Comparison of ENCODE assay signal across 11 cellular contexts in the genomic region with DNA sequence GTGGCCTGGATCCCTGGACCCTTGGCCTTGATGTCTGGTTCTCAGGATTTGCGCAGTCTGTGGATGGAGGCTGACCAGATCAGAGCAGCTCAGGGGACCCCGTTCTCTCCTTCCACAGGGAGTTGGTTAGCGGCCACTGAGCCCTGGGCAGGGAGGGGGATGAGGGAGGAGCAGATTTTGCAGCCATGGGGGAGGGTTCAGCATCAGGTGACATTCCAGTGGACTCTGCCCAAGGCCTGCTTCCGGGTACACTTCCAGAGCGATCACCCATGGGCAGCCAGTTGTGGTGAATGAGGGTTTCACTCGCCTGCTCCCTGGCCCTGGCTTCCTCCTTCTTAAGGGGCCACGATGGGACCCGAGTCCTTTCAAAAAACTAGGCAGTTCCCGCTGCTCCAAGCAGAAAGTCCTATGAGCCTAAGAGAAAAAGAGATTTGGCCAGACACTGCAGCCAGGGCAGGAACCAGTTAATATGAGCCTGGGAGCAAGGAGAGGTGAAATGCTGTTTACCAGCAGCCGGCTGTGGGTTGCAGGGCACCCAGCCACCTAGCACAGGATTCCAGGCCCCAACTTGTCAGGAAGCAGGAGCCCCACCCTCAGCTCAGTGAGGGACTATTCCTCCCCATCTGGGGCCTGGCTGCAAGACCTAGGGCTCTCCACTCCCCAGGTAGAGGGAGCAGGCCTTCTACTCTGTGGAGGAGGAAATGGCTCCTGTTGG. TPM values are rescaled to one million over a fixed set of nuclear protein-coding genes. Genes with fewer than 3 reads are reported as not detected.
DNase-seq lines count a peak whose midpoint lies in the region; ATAC-seq, FAIRE-seq and TF ChIP-seq lines count a peak whose summit lies in the region.
"Had no signal": no experiment of that assay in that cellular context is flagged by ENCODE, and none has a peak within 500 bp of the region (broad histone marks: within the 10 kb centered on the region; RNA-seq: fewer than 3 reads in every experiment).

No MANE protein-coding gene starts in this region.

- H3K36me3 ChIP-seq in H1 (ENCODE audit: control insufficient read depth in 2 of 4, insufficient read depth in 4 of 4, low read length in 3 of 4) (no peaks in the 10 kb centered on the region), lung (ENCODE audit: control insufficient read depth in 2 of 2, insufficient read depth in 2 of 2, low read length in 2 of 2) (no peaks in the 10 kb centered on the region), upper lobe of left lung (no peaks in the 10 kb centered on the region)

- TF ChIP-seq POLR2A in H1 (IDR thresholded peaks at IDR 0.05; ENCODE audit: control extremely low read depth in 1 of 2, low read depth in 2 of 2, low read length in 2 of 2) (no peak), upper lobe of left lung (IDR thresholded peaks at IDR 0.05) (peak in 1 of 4 donors; percentile 52)

- H3K23ac ChIP-seq in H1 (ENCODE audit: insufficient read length): no peak overlapping the region

- H3K4me2 ChIP-seq in H1 (ENCODE audit: insufficient read depth in 1 of 2, low read depth in 2 of 2, low read length in 2 of 2): peak overlapping the region in 1 of 2 experiments; percentile 7; a peak in 1 of 4 replicates

- DNase-seq in HuH-7.5 (ENCODE audit: low spot score) (peak; percentile 84), H1 (ENCODE audit: low read depth in 1 of 2, low spot score in 2 of 2) (no peak), lung (ENCODE audit: low spot score) (peak; percentile 59), upper lobe of left lung (peak in 1 of 2 donors; percentile 75), RCC 7860 (ENCODE audit: low spot score) (no peak)
- DNase-seq in activated T-cell treated with anti-CD3 and anti-CD28 coated beads, Interleukin-2, amount 50 U/mL, for 4 hours: no peak
- DNase-seq: activated gamma-delta T cell treated with Interleukin-2 at 50 U/mL for 16 hours; effector memory CD4-positive, alpha-beta T cell; NCI-H1417 treated with DMSO at 0.1 percent for 48 hours had no signal

- FAIRE-seq in H1 (lab: Jason Lieb, UNC) (no peak), RCC 7860 (lab: Jason Lieb, UNC) (no peak)

- WGBS in H1 (ENCODE audit: extremely low coverage in 1 of 2, insufficient coverage in 1 of 2, insufficient read length in 1 of 2, insufficient replicate concordance in 2 of 2, low coverage in 1 of 2, low lambda C conversion rate in 2 of 2, missing lambda C conversion rate in 1 of 2), 2 experiments: 69% methylated on average over 10 of the region's 10 CpGs; no CpG with 5 or more reads in 1 of the 2 experiments
- 62 to 72% methylated on average over 10 of the region's 10 CpGs for WGBS in lung, 2 donors
- 61 to 77% methylated on average over 3 to 10 of the region's 10 CpGs for WGBS in upper lobe of left lung, 2 donors

- H3K4me3 Mint-ChIP-seq in activated T-cell treated with anti-CD3 and anti-CD28 coated beads, Interleukin-2, amount 50 U/mL, for 4 hours: no peak overlapping the region

- H3K9ac ChIP-seq in H1 (replicated peaks in 1 of 4; ENCODE audit: extremely low read depth in 1 of 4, low read depth in 3 of 4, low read length in 3 of 4): no peak overlapping the region

- H2BK15ac ChIP-seq in H1 (ENCODE audit: low read length): peak overlapping the region; percentile 92; the same call in 1 of the 2 replicates

- peaks cover 20% of the 10 kb centered on the region for H3K23me2 ChIP-seq in H1 (ENCODE audit: low read depth, low read length)

- H4K91ac ChIP-seq in H1 (replicated peaks; ENCODE audit: insufficient read length, low read length): peak overlapping the region; percentile 80

- no peak for TF ChIP-seq EP300 in H1 (IDR thresholded peaks at IDR 0.05; ENCODE audit: borderline replicate concordance in 1 of 2, low read depth in 2 of 2, low read length in 2 of 2)
- TF ChIP-seq EP300 in upper lobe of left lung (IDR thresholded peaks at IDR 0.05): no peak

- H2BK20ac ChIP-seq in H1 (ENCODE audit: low read length): 0 out of 2 replicates have a peak overlapping the region, but pooled peaks have one; percentile 32

- ATAC-seq in lung (ENCODE audit: insufficient read depth, low FRiP score) (no peak), upper lobe of left lung (ENCODE audit: low FRiP score in 2 of 2) (no peak), HG02852 (IDR thresholded peaks at IDR 0.05; ENCODE audit: unreplicated experiment) (no peak), HG03175 (IDR thresholded peaks at IDR 0.05; ENCODE audit: unreplicated experiment) (no peak)
- ATAC-seq in activated T-cell treated with anti-CD3 and anti-CD28 coated beads, Interleukin-2, amount 50 U/mL, for 4 hours: no peak

- CTCF ChIA-PET in H1 (lab: Charles Lee; ENCODE audit: partially characterized antibody): interaction anchor here (1.2 kb wide), 1 partner anchor 38 kb away, joined by 3 read pairs; no protein-coding TSS in a partner anchor

- no peak overlapping the region for H2BK120ac ChIP-seq in H1 (replicated peaks; ENCODE audit: low read depth, low read length)

- H3K4me1 ChIP-seq in H1 (replicated peaks in 1 of 4; ENCODE audit: control insufficient read depth in 3 of 4, insufficient read depth in 4 of 4, low read length in 3 of 4): peaks cover 5 to 31% (median 23%) of the 10 kb centered on the region in 4 experiments
- peaks cover 6 to 21% of the 10 kb centered on the region in 2 donors for H3K4me1 ChIP-seq in lung (ENCODE audit: control insufficient read depth in 2 of 2, insufficient read depth in 2 of 2, low read length in 2 of 2)
- H3K4me1 ChIP-seq in upper lobe of left lung: peaks cover 15 to 43% (median 32%) of the 10 kb centered on the region in 4 donors

- H2BK12ac ChIP-seq in H1 (ENCODE audit: low read depth, low read length): peak overlapping the region; percentile 92; the same call in 1 of the 2 replicates

- peak overlapping the region; percentile 60; the same call in 1 of the 2 replicates for H2AK5ac ChIP-seq in H1 (ENCODE audit: low read depth, low read length)

- H3K79me2 ChIP-seq in H1 (ENCODE audit: control insufficient read depth in 1 of 2, insufficient read depth in 2 of 2, low read length in 2 of 2): no peaks in the 10 kb centered on the region

- no peak overlapping the region for H3K4me3 ChIP-seq in H1 (ENCODE audit: extremely low read depth in 1 of 4, insufficient read depth in 2 of 4, low read depth in 3 of 4, low read length in 4 of 4)
- H3K4me3 ChIP-seq in lung: no peak overlapping the region
- no peak overlapping the region for H3K4me3 ChIP-seq in upper lobe of left lung

- H4K8ac ChIP-seq in H1 (ENCODE audit: extremely low read depth, insufficient read depth, low read length): peak overlapping the region; percentile 72

- no peak overlapping the region for H3K56ac ChIP-seq in H1 (replicated peaks; ENCODE audit: insufficient read length, low read depth, low read length)

- H3K4ac ChIP-seq in H1 (replicated peaks; ENCODE audit: insufficient read length, low read depth, low read length): peak overlapping the region; percentile 54

- no peak overlapping the region for H3K14ac ChIP-seq in H1 (ENCODE audit: insufficient read length)

- H4K5ac ChIP-seq in H1 (ENCODE audit: insufficient read length, low read depth, low read length): peak overlapping the region; percentile 22

- H3K9me3 ChIP-seq in H1 (ENCODE audit: insufficient read depth in 2 of 2, low read depth in 1 of 2, low read length in 1 of 2) (no peaks in the 10 kb centered on the region), lung (ENCODE audit: control insufficient read depth in 2 of 2, insufficient read depth in 1 of 2, low read length in 1 of 2) (peaks cover 0 to 3% of the 10 kb centered on the region in 2 donors), upper lobe of left lung (no peaks in the 10 kb centered on the region)

- H3K18ac ChIP-seq in H1 (ENCODE audit: extremely low read depth, low read length): peak overlapping the region; percentile 83; the same call in 1 of the 2 replicates

- TF ChIP-seq CTCF in H1 (IDR thresholded peaks at IDR 0.05; ENCODE audit: control extremely low read depth in 1 of 3, insufficient read depth in 1 of 3, low read depth in 1 of 3, low read length in 3 of 3) (no peak), lung (IDR thresholded peaks at IDR 0.05; ENCODE audit: control extremely low read depth, extremely low read depth) (no peak), upper lobe of left lung (IDR thresholded peaks at IDR 0.05) (no peak)

- POLR2A ChIA-PET in H1 (lab: Charles Lee; ENCODE audit: partially characterized antibody): interaction anchor here (1.3 kb wide), 1 partner anchor 21 kb away, joined by 3 read pairs; no protein-coding TSS in a partner anchor

- peaks cover 55% of the 10 kb centered on the region for H3K27me3 Mint-ChIP-seq in activated T-cell treated with anti-CD3 and anti-CD28 coated beads, Interleukin-2, amount 50 U/mL, for 4 hours (ENCODE audit: low read depth)

- H3K27ac ChIP-seq in H1 (ENCODE audit: low read depth, low read length) (no peak overlapping the region), lung (ENCODE audit: low read depth in 1 of 2, low read length in 1 of 2) (peak overlapping the region; percentile 28 to 91), upper lobe of left lung (peak overlapping the region; percentile 50 to 81 (median 64))

- H2AFZ ChIP-seq in H1 (ENCODE audit: low read length): peak overlapping the region; percentile 9; the same call in 1 of the 2 replicates

- peaks cover 0 to 14% (median 8%) of the 10 kb centered on the region in 4 experiments; a peak in 5 of 7 replicates for H3K27me3 ChIP-seq in H1 (replicated peaks in 1 of 4; ENCODE audit: control insufficient read depth in 3 of 4, extremely low read depth in 1 of 4, insufficient read depth in 3 of 4, low read length in 3 of 4)
- H3K27me3 ChIP-seq in lung (ENCODE audit: control insufficient read depth, insufficient read depth): no peaks in the 10 kb centered on the region
- H3K27me3 ChIP-seq in upper lobe of left lung: peaks cover 0 to 18% (median 7%) of the 10 kb centered on the region in 4 donors

- H2BK5ac ChIP-seq in H1 (ENCODE audit: low read depth, low read length): peak overlapping the region; percentile 15; the same call in 1 of the 2 replicates

- H3K4me1 Mint-ChIP-seq in activated T-cell treated with anti-CD3 and anti-CD28 coated beads, Interleukin-2, amount 50 U/mL, for 4 hours (ENCODE audit: low read depth): peaks cover 16% of the 10 kb centered on the region

- H3K9me3 Mint-ChIP-seq in activated T-cell treated with anti-CD3 and anti-CD28 coated beads, Interleukin-2, amount 50 U/mL, for 4 hours: no peaks in the 10 kb centered on the region

- TF ChIP-seq RAD21 in H1 (IDR thresholded peaks at IDR 0.05 in 1 of 2, conservative IDR thresholded peaks at IDR 0.05 in 1 of 2; ENCODE audit: low read depth in 2 of 2, low read length in 2 of 2): no peak

- no peaks in the 10 kb centered on the region for H3K36me3 Mint-ChIP-seq in activated T-cell treated with anti-CD3 and anti-CD28 coated beads, Interleukin-2, amount 50 U/mL, for 4 hours (ENCODE audit: insufficient read depth)

- H4K20me1 ChIP-seq in H1 (replicated peaks in 1 of 2; ENCODE audit: control insufficient read depth in 1 of 2, insufficient read depth in 2 of 2, low read length in 2 of 2): no peaks in the 10 kb centered on the region

- no peaks in the 10 kb centered on the region for H3K79me1 ChIP-seq in H1 (ENCODE audit: low read depth, low read length)

RNA-seq across cellular contexts. Expression of a gene that starts 4.7 kb away (rescaled TPM):
- 17.1 and 18.3 TPM in 2 replicates for total RNA-seq in H1 (2021; fragmentation: NEBNext Ultra II Directional; extraction: Animal tissue kit (Norgen Biotek cat#: 25700))
- 55.8 and 58.7 TPM in 2 replicates for polyA plus RNA-seq in H1 (2011; rRNA removed)
- 47.4 TPM for polyA plus RNA-seq in H1 (2011; cell fraction: cytosol; rRNA removed)
- 60.7 TPM for polyA plus RNA-seq in H1 (2011; cell fraction: nucleus; rRNA removed)
- 8.3 to 26.4 TPM (median 23.9 TPM) in 4 replicates for polyA plus RNA-seq in H1 (2012, experiment 1 of 2)
- polyA plus RNA-seq in H1 (2012, experiment 2 of 2): 21.0 TPM
- 21.4 TPM for polyA plus RNA-seq in H1 (2013, experiment 1 of 2)
- polyA plus RNA-seq in H1 (2013, experiment 2 of 2): 20.6 TPM
- 23.1 and 27.5 TPM in 2 replicates for polyA minus RNA-seq in H1 (2011; rRNA and poly(A)+ RNA removed)
- 29.0 TPM for polyA minus RNA-seq in H1 (2011; cell fraction: cytosol; rRNA and poly(A)+ RNA removed)
- 19.2 TPM for polyA minus RNA-seq in H1 (2011; cell fraction: nucleus; rRNA and poly(A)+ RNA removed)
- 10 to 100 TPM; 77.5 to 81.4 TPM for total RNA-seq in lung
- 10 to 100 TPM; 41.9 to 54.6 TPM for polyA plus RNA-seq in lung
- 10 to 100 TPM; 50.7 to 88.4 (median 56.4) TPM for total RNA-seq in upper lobe of left lung
- under 1 TPM; 0.49 to 0.76 (median 0.63) TPM for total RNA-seq in activated T-cell treated with anti-CD3 and anti-CD28 coated beads, Interleukin-2, amount 50 U/mL, for 4 hours

RNA-seq across cellular contexts. Expression of a gene that starts 39.2 kb away (rescaled TPM):
- 0.46 and 0.52 TPM in 2 replicates for total RNA-seq in H1 (2021; fragmentation: NEBNext Ultra II Directional; extraction: Animal tissue kit (Norgen Biotek cat#: 25700))
- polyA plus RNA-seq in H1 (2011; rRNA removed) (1.3 and 1.6 TPM in 2 replicates), lung (10 to 100 TPM in 1 of 2 donors, 1 to 10 TPM in 1; 8.0 to 66.3 TPM)
- 1.5 TPM for polyA plus RNA-seq in H1 (2011; cell fraction: cytosol; rRNA removed)
- polyA plus RNA-seq in H1 (2011; cell fraction: nucleus; rRNA removed): 2.0 TPM
- polyA plus RNA-seq in H1 (2012, experiment 1 of 2): 0.75 to 2.2 TPM (median 1.1 TPM) in 4 replicates
- polyA plus RNA-seq in H1 (2012, experiment 2 of 2): 0.81 TPM
- polyA plus RNA-seq in H1 (2013, experiment 1 of 2): 1.2 TPM
- polyA plus RNA-seq in H1 (2013, experiment 2 of 2): 1.2 TPM
- 1.2 and 1.8 TPM in 2 replicates for polyA minus RNA-seq in H1 (2011; rRNA and poly(A)+ RNA removed)
- not detected for polyA minus RNA-seq in H1 (2011; cell fraction: cytosol; rRNA and poly(A)+ RNA removed)
- 0.30 TPM for polyA minus RNA-seq in H1 (2011; cell fraction: nucleus; rRNA and poly(A)+ RNA removed)
- total RNA-seq in lung (10 to 100 TPM; 12.9 to 21.0 TPM), upper lobe of left lung (10 to 100 TPM; 10.7 to 26.5 (median 18.0) TPM)
- 1 to 10 TPM; 1.3 to 2.6 (median 2.1) TPM for total RNA-seq in activated T-cell treated with anti-CD3 and anti-CD28 coated beads, Interleukin-2, amount 50 U/mL, for 4 hours

RNA-seq across cellular contexts. Expression of a gene that starts 59.9 kb away (rescaled TPM):
- not detected in 2 replicates for total RNA-seq in H1 (2021; fragmentation: NEBNext Ultra II Directional; extraction: Animal tissue kit (Norgen Biotek cat#: 25700))
- polyA plus RNA-seq in H1 (2011; rRNA removed): 0.05 and 0.11 TPM in 2 replicates
- polyA plus RNA-seq in H1 (2011; cell fraction: cytosol; rRNA removed): 0.13 TPM
- polyA plus RNA-seq in H1 (2011; cell fraction: nucleus; rRNA removed): 0.17 TPM
- polyA plus RNA-seq in H1 (2012, experiment 1 of 2): 0.11 TPM in 1 of 4 replicates, not detected in the others
- polyA plus RNA-seq in H1 (2012, experiment 2 of 2): not detected
- polyA plus RNA-seq in H1 (2013, experiment 1 of 2): not detected
- not detected for polyA plus RNA-seq in H1 (2013, experiment 2 of 2)
- 0.20 TPM in 1 of 2 replicates, not detected in the other for polyA minus RNA-seq in H1 (2011; rRNA and poly(A)+ RNA removed)
- not detected for polyA minus RNA-seq in H1 (2011; cell fraction: cytosol; rRNA and poly(A)+ RNA removed)
- polyA minus RNA-seq in H1 (2011; cell fraction: nucleus; rRNA and poly(A)+ RNA removed): not detected
- not detected for total RNA-seq in lung
- polyA plus RNA-seq in lung: under 1 TPM in 1 of 2 donors, not detected in 1; 0.03 TPM
- total RNA-seq in upper lobe of left lung: under 1 TPM in 1 of 6 donors, not detected in 5; 0.27 TPM
- not detected for total RNA-seq in activated T-cell treated with anti-CD3 and anti-CD28 coated beads, Interleukin-2, amount 50 U/mL, for 4 hours

Comparison
In these comparisons a context has a peak if more than half of its experiments do, and no peak if none do; other contexts are left out.
1. DNase-seq: peak in HuH-7.5 (single experiment) and lung (single experiment); none in H1 (0 of 2), activated T-cell treated with anti-CD3 and anti-CD28 coated beads, Interleukin-2, amount 50 U/mL, for 4 hours (single experiment) and RCC 7860 (single experiment).
2. RNA of a gene that starts 4.7 kb away (total RNA-seq): 77.5 to 81.4 TPM in lung, 50.7 to 88.4 TPM in upper lobe of left lung and 17.1 to 18.3 TPM in H1; 0.49 to 0.76 TPM in activated T-cell treated with anti-CD3 and anti-CD28 coated beads, Interleukin-2, amount 50 U/mL, for 4 hours; every median in the first group is over 10 times any median in the second.